Comparison of ENCODE assay signal across 8 cellular contexts in the genomic region with DNA sequence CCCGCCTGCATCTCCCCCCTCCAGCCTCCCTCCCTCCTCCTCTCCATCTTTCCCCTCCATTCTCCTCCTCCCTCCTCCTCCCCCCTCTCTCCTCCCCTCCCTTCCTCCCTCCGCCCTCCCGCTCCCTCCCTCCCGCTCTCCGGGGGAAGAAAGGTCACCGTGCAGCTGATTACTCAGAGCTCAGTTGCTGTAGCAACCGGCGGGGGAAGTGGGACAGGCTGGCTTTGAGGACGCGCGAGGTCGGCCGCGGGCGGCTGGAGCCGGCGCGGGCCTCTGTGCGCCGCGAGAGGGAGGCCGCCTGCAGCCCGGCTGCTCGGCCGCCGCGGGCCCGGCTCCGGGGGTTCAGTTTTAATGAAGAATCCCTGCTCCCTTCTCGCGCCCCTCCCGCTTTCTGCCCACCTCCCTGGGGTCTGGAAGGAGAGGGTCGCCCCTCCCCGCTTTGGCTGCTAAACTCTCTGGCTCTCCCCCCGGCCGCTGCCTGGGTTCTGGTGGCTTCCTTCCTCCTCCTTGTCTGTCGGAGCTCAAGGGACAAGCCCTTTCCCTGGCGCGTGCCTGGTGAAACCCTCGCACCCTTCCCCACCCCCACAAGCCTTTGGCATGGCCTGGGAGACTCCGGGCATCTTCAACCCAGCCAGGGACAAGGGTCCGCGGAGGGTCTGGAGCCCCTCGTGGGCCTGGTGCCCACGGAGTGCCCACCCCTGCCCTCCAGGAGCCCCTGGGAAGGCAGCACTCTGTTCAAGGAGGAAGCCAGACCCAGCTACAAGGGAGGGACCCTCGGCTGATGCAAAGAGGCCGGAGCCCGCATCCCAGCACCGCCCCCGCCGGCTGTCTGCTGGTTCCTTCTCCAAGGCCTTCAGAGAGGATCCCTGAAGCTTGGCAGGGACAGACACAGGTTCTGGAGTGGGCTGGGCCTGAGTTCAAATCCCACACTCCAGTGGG.
DNase-seq lines count a peak whose midpoint lies in the region; ATAC-seq lines count a peak whose summit lies in the region.

No MANE protein-coding gene starts in this region.

- no peaks in the 10 kb centered on the region for H3K36me3 Mint-ChIP-seq in activated CD4-positive, alpha-beta T cell treated with anti-CD3 and anti-CD28 coated beads, Interleukin-2, amount 10 ng/mL, durations not matched to agents 24 days and 14 days (ENCODE audit: low read depth)

- no peaks in the 10 kb centered on the region for H3K27me3 Mint-ChIP-seq in activated CD4-positive, alpha-beta T cell treated with anti-CD3 and anti-CD28 coated beads, Interleukin-2, amount 10 ng/mL, durations not matched to agents 24 days and 14 days

- H3K27ac ChIP-seq in cingulate gyrus (ENCODE audit: low read depth, low read length) (peak overlapping the region; percentile 98), layer of hippocampus (ENCODE audit: low read depth, low read length) (peak overlapping the region; percentile 96)

- intact Hi-C loops in activated CD4-positive, alpha-beta T cell treated with anti-CD3 and anti-CD28 coated beads, Interleukin-2, amount 10 ng/mL, durations not matched to agents 24 days and 14 days (cut with micrococcal nuclease) = loop anchor here (1.0 kb wide), 3 partner anchors 24 to 283 kb away; no protein-coding TSS in a partner anchor

- H3K27ac Mint-ChIP-seq in activated CD4-positive, alpha-beta T cell treated with anti-CD3 and anti-CD28 coated beads, Interleukin-2, amount 10 ng/mL, durations not matched to agents 24 days and 14 days = peak overlapping the region; percentile 93

- peak; percentile 97 for DNase-seq in NCI-H510A (lab: John Stamatoyannopoulos, UW)
- DNase-seq in activated CD4-positive, alpha-beta T cell treated with anti-CD3 and anti-CD28 coated beads, Interleukin-2, amount 10 ng/mL, durations not matched to agents 24 days and 14 days = peak; percentile 96
- DNase-seq in stimulated activated CD4-positive, alpha-beta T cell treated with anti-CD3 and anti-CD28 coated beads, Interleukin-15, amount 100 ng/mL, for 48 hours (ENCODE audit: low read depth in 2 of 2) = peak; percentile 82 to 86

- no peaks in the 10 kb centered on the region for H3K27me3 ChIP-seq in layer of hippocampus (ENCODE audit: control insufficient read depth, insufficient read depth, low read length)

- ATAC-seq in GM18858 (IDR thresholded peaks at IDR 0.05; ENCODE audit: unreplicated experiment) (peak; percentile 52), HG03280 (IDR thresholded peaks at IDR 0.05; ENCODE audit: unreplicated experiment) (peak; percentile 63), GM21526 (IDR thresholded peaks at IDR 0.05; ENCODE audit: low FRiP score, unreplicated experiment) (no peak)

- peaks cover 39% of the 10 kb centered on the region for H3K4me1 Mint-ChIP-seq in activated CD4-positive, alpha-beta T cell treated with anti-CD3 and anti-CD28 coated beads, Interleukin-2, amount 10 ng/mL, durations not matched to agents 24 days and 14 days

- peaks cover 13% of the 10 kb centered on the region for H3K9me3 Mint-ChIP-seq in activated CD4-positive, alpha-beta T cell treated with anti-CD3 and anti-CD28 coated beads, Interleukin-2, amount 10 ng/mL, durations not matched to agents 24 days and 14 days

- peak overlapping the region; percentile 83 for H3K4me3 Mint-ChIP-seq in activated CD4-positive, alpha-beta T cell treated with anti-CD3 and anti-CD28 coated beads, Interleukin-2, amount 10 ng/mL, durations not matched to agents 24 days and 14 days
